In genomic region chr19:1128111-1128510, GRCh38 we compare ENCODE assay signal across 33 cellular contexts.
"Had no signal": no experiment of that assay in that cellular context is flagged by ENCODE, and none has a peak within 500 bp of the region (broad histone marks: within the 10 kb centered on the region; RNA-seq: fewer than 3 reads in every experiment).

No MANE protein-coding gene starts in this region.

- H3K27ac Mint-ChIP-seq: activated CD4-positive, alpha-beta memory T cell treated with anti-CD3 and anti-CD28 coated beads, Interleukin-2, amount 10 ng/mL, durations not matched to agents 7 days and 5 days; immature natural killer cell; mesothelial cell of epicardium; stimulated activated naive B cell treated with anti-CD40 and anti-IgM and Interleukin-4, amounts not matched to agents 10 μg/mL and 1 μg/mL and 100 μg/mL, for 72 hours; T-helper 1 cell treated with Interleukin-12 subunit alpha and Interleukin-12 subunit beta and Interleukin-4 antibody, amounts not matched to agents 30 μg/mL and 1 μg/mL, for 36 hours had no signal

- H3K4me3 ChIP-seq: heart left ventricle, stomach, thyroid gland, upper lobe of left lung, vagina had no signal

- DNase-seq: activated CD4-positive, alpha-beta memory T cell treated with anti-CD3 and anti-CD28 coated beads, Interleukin-2, amount 10 ng/mL, durations not matched to agents 7 days and 5 days; activated CD4-positive, alpha-beta T cell treated with anti-CD3 and anti-CD28 coated beads, Interleukin-2, amount 10 ng/mL, durations not matched to agents 7 days and 5 days; activated CD8-positive, alpha-beta memory T cell treated with anti-CD3 and anti-CD28 coated beads, Interleukin-2, amount 50 U/mL, for 48 hours; activated effector memory CD4-positive, alpha-beta T cell treated with anti-CD3 and anti-CD28 coated beads, Interleukin-2, amount 50 U/mL, for 16 hours; amygdala; central memory CD4-positive, alpha-beta T cell; effector CD8-positive, alpha-beta T cell; erythroblast; foreskin keratinocyte; heart left ventricle; hypothalamus; immature natural killer cell; kidney; mammary epithelial cell; naive B cell; occipital lobe; SK-N-SH; stimulated activated CD4-positive, alpha-beta T cell treated with anti-CD3 and anti-CD28 coated beads, Interleukin-15, amount 100 ng/mL, for 24 hours; stimulated activated CD4-positive, alpha-beta T cell treated with anti-CD3 and anti-CD28 coated beads, Interleukin-2, amount 100 ng/mL, for 24 hours; stimulated activated naive B cell treated with anti-CD40 and anti-IgM and Interleukin-4, amounts not matched to agents 10 μg/mL and 1 μg/mL and 100 μg/mL, for 72 hours; stomach; SW 1271; T1000; thyroid gland; WERI-Rb-1 had no signal

- H3K4me2 ChIP-seq: SK-N-SH had no signal

- H3K4me1 Mint-ChIP-seq: neural crest cell had no signal

- H3K27me3 Mint-ChIP-seq: activated CD4-positive, alpha-beta memory T cell treated with anti-CD3 and anti-CD28 coated beads, Interleukin-2, amount 10 ng/mL, durations not matched to agents 7 days and 5 days; activated CD4-positive, alpha-beta T cell treated with anti-CD3 and anti-CD28 coated beads, Interleukin-2, amount 10 ng/mL, durations not matched to agents 7 days and 5 days; naive B cell; stimulated activated naive B cell treated with anti-CD40 and anti-IgM and Interleukin-4, amounts not matched to agents 10 μg/mL and 1 μg/mL and 100 μg/mL, for 72 hours had no signal

- ATAC-seq: activated CD4-positive, CD25-positive, alpha-beta regulatory T cell treated with anti-CD3 and anti-CD28 coated beads, Interleukin-2, amount 50 U/mL, for 24 hours; foreskin keratinocyte; heart left ventricle; left colon; right cardiac atrium; stimulated activated naive B cell treated with anti-CD40 and anti-IgM and Interleukin-4, amounts not matched to agents 10 μg/mL and 1 μg/mL and 100 μg/mL, for 72 hours had no signal

- H3K9me3 ChIP-seq: heart left ventricle, SK-N-SH, stomach, thyroid gland, upper lobe of left lung, vagina had no signal

- H3K27ac ChIP-seq: foreskin keratinocyte, heart left ventricle, stomach, thyroid gland, vagina, WERI-Rb-1 had no signal

- H3K4me3 Mint-ChIP-seq: activated CD4-positive, alpha-beta memory T cell treated with anti-CD3 and anti-CD28 coated beads, Interleukin-2, amount 10 ng/mL, durations not matched to agents 7 days and 5 days; activated CD4-positive, alpha-beta T cell treated with anti-CD3 and anti-CD28 coated beads, Interleukin-2, amount 10 ng/mL, durations not matched to agents 7 days and 5 days; immature natural killer cell; mesothelial cell of epicardium; neural crest cell; stimulated activated naive B cell treated with anti-CD40 and anti-IgM and Interleukin-4, amounts not matched to agents 10 μg/mL and 1 μg/mL and 100 μg/mL, for 72 hours had no signal

- H3K9me3 Mint-ChIP-seq: activated CD4-positive, alpha-beta memory T cell treated with anti-CD3 and anti-CD28 coated beads, Interleukin-2, amount 10 ng/mL, durations not matched to agents 7 days and 5 days; activated CD4-positive, alpha-beta T cell treated with anti-CD3 and anti-CD28 coated beads, Interleukin-2, amount 10 ng/mL, durations not matched to agents 7 days and 5 days; immature natural killer cell; mesothelial cell of epicardium; naive B cell; neural crest cell; stimulated activated naive B cell treated with anti-CD40 and anti-IgM and Interleukin-4, amounts not matched to agents 10 μg/mL and 1 μg/mL and 100 μg/mL, for 72 hours; T-helper 1 cell treated with Interleukin-12 subunit alpha and Interleukin-12 subunit beta and Interleukin-4 antibody, amounts not matched to agents 30 μg/mL and 1 μg/mL, for 36 hours had no signal

- H3K27me3 ChIP-seq: foreskin keratinocyte, heart left ventricle, stomach, thyroid gland, upper lobe of left lung, vagina had no signal

- H3K36me3 Mint-ChIP-seq: naive B cell had no signal
